In genomic region chr5:179869641-179870402, GRCh38 we compare ENCODE assay signal across 18 cellular contexts. TPM values are rescaled to one million over a fixed set of nuclear protein-coding genes. Genes with fewer than 3 reads are reported as not detected.
DNase-seq lines count a peak whose midpoint lies in the region; ATAC-seq and TF ChIP-seq lines count a peak whose summit lies in the region.
"Had no signal": no experiment of that assay in that cellular context is flagged by ENCODE, and none has a peak within 500 bp of the region (broad histone marks: within the 10 kb centered on the region; RNA-seq: fewer than 3 reads in every experiment).

No MANE protein-coding gene starts in this region.

- TF ChIP-seq CTCF in left ventricle myocardium inferior (IDR thresholded peaks at IDR 0.05; ENCODE audit: borderline replicate concordance) (no peak), WTC11 (IDR thresholded peaks at IDR 0.05) (no peak)

- no peak overlapping the region for H2BK12ac ChIP-seq in neuronal stem cell (ENCODE audit: low read length)

- peak overlapping the region; percentile 7 for H2BK120ac ChIP-seq in neuronal stem cell (ENCODE audit: low read depth, low read length)

- H3K36me3 ChIP-seq in left ventricle myocardium inferior (peaks cover 52% of the 10 kb centered on the region), neuronal stem cell (replicated peaks in 1 of 2; ENCODE audit: control insufficient read depth in 2 of 2, insufficient read depth in 2 of 2, low read length in 2 of 2) (peaks cover 52 to 88% of the 10 kb centered on the region in 2 donors), Karpas-422 (ENCODE audit: insufficient read depth, low read length) (peaks cover 11% of the 10 kb centered on the region; the same call in 1 of the 2 replicates)

- H4K20me1 ChIP-seq in Karpas-422 (ENCODE audit: insufficient read depth, low read depth, low read length): no peaks in the 10 kb centered on the region

- H2BK15ac ChIP-seq in neuronal stem cell (ENCODE audit: low read length): no peak overlapping the region

- H3K9me3 Mint-ChIP-seq in WTC11: no peaks in the 10 kb centered on the region
- H3K9me3 Mint-ChIP-seq: activated CD4-positive, alpha-beta memory T cell treated with anti-CD3 and anti-CD28 coated beads for 36 hours; naive B cell; T-helper 1 cell treated with Interleukin-12 subunit alpha and Interleukin-12 subunit beta and Interleukin-4 antibody, amounts not matched to agents 30 μg/mL and 1 μg/mL, for 36 hours had no signal

- H3K27ac ChIP-seq in left ventricle myocardium inferior (replicated peaks) (peak overlapping the region; percentile 73), neuronal stem cell (replicated peaks; ENCODE audit: low read length) (peak overlapping the region; percentile 26), Karpas-422 (ENCODE audit: low read length) (no peak overlapping the region)
- H3K27ac ChIP-seq: esophagus muscularis mucosa, testis had no signal

- no peak overlapping the region for H3K27ac Mint-ChIP-seq in WTC11
- H3K27ac Mint-ChIP-seq: activated CD4-positive, alpha-beta memory T cell treated with anti-CD3 and anti-CD28 coated beads for 36 hours; naive B cell; T-helper 1 cell treated with Interleukin-12 subunit alpha and Interleukin-12 subunit beta and Interleukin-4 antibody, amounts not matched to agents 30 μg/mL and 1 μg/mL, for 36 hours had no signal

- H3K9ac ChIP-seq in neuronal stem cell (ENCODE audit: low read depth, low read length, poor library complexity): no peak overlapping the region
- no peak overlapping the region for H3K9ac ChIP-seq in Karpas-422 (ENCODE audit: low read length)

- no peak overlapping the region for H3K4ac ChIP-seq in neuronal stem cell (ENCODE audit: low read length)

- H2AK5ac ChIP-seq in neuronal stem cell (ENCODE audit: low read depth, low read length): peak overlapping the region; percentile 63

- H3K27me3 ChIP-seq in left ventricle myocardium inferior (ENCODE audit: low read depth) (no peaks in the 10 kb centered on the region), neuronal stem cell (ENCODE audit: control insufficient read depth in 3 of 3, insufficient read depth in 3 of 3, low read depth in 1 of 3, low read length in 3 of 3) (no peaks in the 10 kb centered on the region), Karpas-422 (ENCODE audit: low read length) (no peaks in the 10 kb centered on the region)
- H3K27me3 ChIP-seq: BE2C, esophagus muscularis mucosa, testis had no signal

- WGBS in neuronal stem cell (ENCODE audit: extremely low coverage in 2 of 2, insufficient read length in 2 of 2, insufficient replicate concordance in 1 of 2), 2 donors: no CpG with 5 or more reads among the region's 16 CpGs

- no peak overlapping the region for H3K4me3 Mint-ChIP-seq in WTC11
- H3K4me3 Mint-ChIP-seq: activated CD4-positive, alpha-beta memory T cell treated with anti-CD3 and anti-CD28 coated beads for 36 hours; naive B cell; T-helper 1 cell treated with Interleukin-12 subunit alpha and Interleukin-12 subunit beta and Interleukin-4 antibody, amounts not matched to agents 30 μg/mL and 1 μg/mL, for 36 hours had no signal

- H3K9me2 ChIP-seq in Karpas-422 (replicated peaks; ENCODE audit: insufficient read depth, low read length): no peaks in the 10 kb centered on the region

- H3K4me3 ChIP-seq in left ventricle myocardium inferior (no peak overlapping the region), neuronal stem cell (ENCODE audit: low read length in 2 of 2) (no peak overlapping the region), Karpas-422 (ENCODE audit: low read length) (no peak overlapping the region)
- H3K4me3 ChIP-seq: esophagus muscularis mucosa, testis had no signal

- H3K4me2 ChIP-seq in neuronal stem cell (ENCODE audit: insufficient read depth, low read length, poor library complexity, severe bottlenecking) (no peak overlapping the region), Karpas-422 (ENCODE audit: low read depth, low read length, poor library complexity, severe bottlenecking) (no peak overlapping the region)

- no peaks in the 10 kb centered on the region for H3K27me3 Mint-ChIP-seq in WTC11 (ENCODE audit: low read depth)
- H3K27me3 Mint-ChIP-seq: activated CD4-positive, alpha-beta memory T cell treated with anti-CD3 and anti-CD28 coated beads for 36 hours; naive B cell had no signal

- H3K79me1 ChIP-seq in neuronal stem cell (ENCODE audit: low read depth, low read length): peaks cover 4% of the 10 kb centered on the region

- peaks cover 2% of the 10 kb centered on the region; the same call in 1 of the 2 replicates for H3K4me1 Mint-ChIP-seq in WTC11

- H4K8ac ChIP-seq in neuronal stem cell (ENCODE audit: low read depth, low read length): no peak overlapping the region

- no peak overlapping the region for H2AFZ ChIP-seq in neuronal stem cell (ENCODE audit: low read length)
- no peak overlapping the region for H2AFZ ChIP-seq in Karpas-422 (ENCODE audit: low read length)

- peak overlapping the region; percentile 61 for H2BK5ac ChIP-seq in neuronal stem cell (ENCODE audit: low read length)

- intact Hi-C loops in left ventricle myocardium inferior (cut with micrococcal nuclease) (no loop called here), cardiac septum (cut with DNase I) (no loop called here)

- H3K23ac ChIP-seq in neuronal stem cell (ENCODE audit: low read depth, low read length, poor library complexity): no peak overlapping the region

- peaks cover 27% of the 10 kb centered on the region for H3K36me3 Mint-ChIP-seq in WTC11

- ATAC-seq in WTC11: peak; percentile 46
- ATAC-seq in GM18520 (IDR thresholded peaks at IDR 0.05; ENCODE audit: unreplicated experiment): no peak
- ATAC-seq: activated CD4-positive, CD25-positive, alpha-beta regulatory T cell treated with anti-CD3 and anti-CD28 coated beads, Interleukin-2, amount 50 U/mL, for 24 hours; stimulated activated naive CD8-positive, alpha-beta T cell treated with anti-CD3 and anti-CD28 coated beads, Interleukin-15, Interleukin-2, amounts not matched to agents 100 U/mL and 50 U/mL, for 24 hours had no signal

- peaks cover 36% of the 10 kb centered on the region for H3K4me1 ChIP-seq in left ventricle myocardium inferior
- peaks cover 0 to 15% of the 10 kb centered on the region in 2 donors for H3K4me1 ChIP-seq in neuronal stem cell (ENCODE audit: control insufficient read depth in 2 of 2, insufficient read depth in 1 of 2, low read depth in 1 of 2, low read length in 2 of 2)
- H3K4me1 ChIP-seq in Karpas-422 (ENCODE audit: low read length): no peaks in the 10 kb centered on the region
- H3K4me1 ChIP-seq: BE2C had no signal

- CTCF ChIA-PET in WTC11 (lab: Charles Lee): interaction anchor here (0.7 to 3.4 kb wide), 7 partner anchors 8 to 292 kb away, joined by 3 to 17 read pairs (median 4); no protein-coding TSS in a partner anchor

- peak overlapping the region; percentile 67 for H3K18ac ChIP-seq in neuronal stem cell (ENCODE audit: low read length)

- no peaks in the 10 kb centered on the region for H3K79me2 ChIP-seq in Karpas-422 (ENCODE audit: low read length)

- DNase-seq in left ventricle myocardium inferior (no peak), cardiac septum (ENCODE audit: low spot score) (no peak), WTC11 (ENCODE audit: low spot score) (no peak), neuronal stem cell (ENCODE audit: low spot score) (no peak), kidney tubule cell (ENCODE audit: low spot score) (no peak), AG20443 (ENCODE audit: low spot score) (no peak), Karpas-422 (no peak)
- DNase-seq: activated naive CD4-positive, alpha-beta T cell treated with Interleukin-2 at 50 U/mL for 16 hours; foreskin fibroblast; naive B cell; stimulated activated naive CD8-positive, alpha-beta T cell treated with anti-CD3 and anti-CD28 coated beads, Interleukin-15, Interleukin-2, amounts not matched to agents 100 U/mL and 50 U/mL, for 24 hours had no signal

- H3K14ac ChIP-seq in neuronal stem cell (ENCODE audit: low read length): no peak overlapping the region

- no peak overlapping the region for H4K91ac ChIP-seq in neuronal stem cell (ENCODE audit: low read depth, low read length, poor library complexity)

- POLR2A ChIA-PET in WTC11 (lab: Charles Lee): no interaction called here

- no peaks in the 10 kb centered on the region for H3K9me3 ChIP-seq in left ventricle myocardium inferior (replicated peaks)
- no peaks in the 10 kb centered on the region for H3K9me3 ChIP-seq in neuronal stem cell (replicated peaks in 1 of 2; ENCODE audit: control insufficient read depth in 2 of 2, insufficient read depth in 1 of 2, low read depth in 1 of 2, low read length in 2 of 2)
- H3K9me3 ChIP-seq in Karpas-422 (ENCODE audit: low read length): no peaks in the 10 kb centered on the region
- H3K9me3 ChIP-seq: BE2C, esophagus muscularis mucosa, testis had no signal

TF ChIP-seq in WTC11, 78 proteins besides CTCF, POLR2A, EP300 and RAD21 (continues in another document):
- TF ChIP-seq RELA (CRISPR knock-in tag; IDR thresholded peaks at IDR 0.05; ENCODE audit: borderline replicate concordance) (no peak), HMGXB4 (CRISPR knock-in tag; IDR thresholded peaks at IDR 0.05) (no peak), ESRRA (CRISPR knock-in tag; IDR thresholded peaks at IDR 0.05; ENCODE audit: borderline replicate concordance) (no peak)

RNA-seq across cellular contexts. Expression of gene MRNIP, which starts 11.2 kb away (rescaled TPM):
- total RNA-seq in left ventricle myocardium inferior (13.1 TPM), cardiac septum (15.3 TPM), WTC11 (2021) (35.2 to 42.0 TPM (median 36.7 TPM) in 3 replicates)
- polyA plus RNA-seq in neuronal stem cell (2013, experiment 1 of 2): 39.6 TPM
- 39.2 TPM for polyA plus RNA-seq in neuronal stem cell (2013, experiment 2 of 2)
- total RNA-seq in Karpas-422 (2014; rRNA removed; shearing (Covaris generic); ENCODE audit: low replicate concordance): 33.6 and 55.7 TPM in 2 replicates

RNA-seq across cellular contexts. Expression of gene TBC1D9B, which starts 37.9 kb away (rescaled TPM):
- total RNA-seq in left ventricle myocardium inferior: 31.1 TPM
- 41.3 TPM for total RNA-seq in cardiac septum
- total RNA-seq in WTC11 (2021): 64.9 to 70.9 TPM (median 69.0 TPM) in 3 replicates
- polyA plus RNA-seq in neuronal stem cell (2013, experiment 1 of 2): 41.1 TPM
- 39.6 TPM for polyA plus RNA-seq in neuronal stem cell (2013, experiment 2 of 2)
- total RNA-seq in Karpas-422 (2014; rRNA removed; shearing (Covaris generic); ENCODE audit: low replicate concordance): 66.0 and 106 TPM in 2 replicates

RNA-seq across cellular contexts. Expression of gene SQSTM1, which starts 49.1 kb away (rescaled TPM):
- total RNA-seq in left ventricle myocardium inferior: 438 TPM
- total RNA-seq in cardiac septum: 372 TPM
- total RNA-seq in WTC11 (2021): 78.5 to 95.2 TPM (median 86.5 TPM) in 3 replicates
- 52.6 TPM for polyA plus RNA-seq in neuronal stem cell (2013, experiment 1 of 2)
- polyA plus RNA-seq in neuronal stem cell (2013, experiment 2 of 2): 53.4 TPM
- total RNA-seq in Karpas-422 (2014; rRNA removed; shearing (Covaris generic); ENCODE audit: low replicate concordance): 100.0 and 123 TPM in 2 replicates
